In the genomic region with DNA sequence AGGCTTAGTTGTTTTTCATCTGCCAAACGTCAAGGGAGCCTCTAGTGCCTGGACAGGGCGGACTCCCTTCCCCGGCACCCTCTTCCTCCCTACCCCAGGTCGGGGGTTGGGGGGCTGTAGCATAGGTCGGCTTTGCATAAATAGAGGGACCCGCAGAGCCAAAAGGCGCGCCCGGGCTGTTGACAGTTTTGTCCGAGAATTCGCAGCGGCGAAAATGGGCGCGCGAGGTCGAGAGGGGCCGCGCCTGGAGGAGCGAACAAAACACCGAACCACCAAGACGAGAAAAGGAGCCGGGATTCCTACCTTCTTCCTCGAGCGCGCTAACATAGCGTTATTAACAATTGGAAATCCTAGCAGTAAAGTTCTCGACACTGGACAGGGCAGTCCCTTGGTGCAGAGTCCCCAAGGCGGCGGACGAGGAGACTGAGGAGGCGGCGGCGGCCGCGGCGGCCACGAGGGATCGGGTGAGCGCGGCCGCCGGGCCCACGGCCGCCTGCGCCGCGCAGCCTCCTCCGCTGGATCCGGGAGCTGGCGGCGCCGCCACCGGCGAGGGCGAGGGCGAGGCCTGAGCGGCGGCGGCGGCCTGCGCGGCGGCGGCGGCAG, we compare ENCODE assay signal across 8 cellular contexts. TPM values are rescaled to one million over a fixed set of nuclear protein-coding genes. Genes with fewer than 3 reads are reported as not detected.
A peak's percentile ranks its signal among the peaks of the same experiment; 100 is the strongest.
DNase-seq lines count a peak whose midpoint lies in the region; ATAC-seq, FAIRE-seq and TF ChIP-seq lines count a peak whose summit lies in the region.

No MANE protein-coding gene starts in this region.

- TF ChIP-seq CTCF in bronchial epithelial cell (IDR thresholded peaks at IDR 0.05; ENCODE audit: insufficient read depth, low read length, severe bottlenecking): no peak
- TF ChIP-seq CTCF in neural cell (IDR thresholded peaks at IDR 0.05; ENCODE audit: poor library complexity, severe bottlenecking): no peak
- no peak for TF ChIP-seq CTCF in pancreas (IDR thresholded peaks at IDR 0.05)
- no peak for TF ChIP-seq CTCF in transverse colon (IDR thresholded peaks at IDR 0.05)

- H3K4me3 ChIP-seq in bronchial epithelial cell (ENCODE audit: low read depth, low read length) (peak overlapping the region; percentile 24), neural cell (ENCODE audit: low read length) (peak overlapping the region; percentile 12), pancreas (peak overlapping the region in 1 of 4 donors; percentile 29), transverse colon (peak overlapping the region in 1 of 4 donors; percentile 25)

- H3K27ac ChIP-seq in neural cell (ENCODE audit: low read length) (no peak overlapping the region), pancreas (no peak overlapping the region), transverse colon (no peak overlapping the region)

- H3K4me1 ChIP-seq in pancreas: peaks cover 0 to 6% (median 4%) of the 10 kb centered on the region in 3 donors
- H3K4me1 ChIP-seq in transverse colon: peaks cover 0 to 24% (median 22%) of the 10 kb centered on the region in 4 donors

- H3K9ac ChIP-seq in neural cell (ENCODE audit: low read length): no peak overlapping the region

- in situ Hi-C loops in transverse colon (cut with MboI; ENCODE audit: low pct_ligation_motif_present in 1 of 4, low pct_unique_long_range_greater_than_20kb in 1 of 4, low sequenced_read_pairs in 3 of 4): loop anchor here (10.0 to 25.0 kb wide), 4 partner anchors 134 to 234 kb away; no protein-coding TSS in a partner anchor

- no peaks in the 10 kb centered on the region for H3K79me2 ChIP-seq in neural cell (replicated peaks; ENCODE audit: insufficient read depth, low read length)

- intact Hi-C loops in pancreas (cut with DNase I) (loop anchor here in 1 of 3 donors (10.0 kb wide), 1 partner anchor 142 kb away; no protein-coding TSS in a partner anchor), transverse colon (cut with DNase I; ENCODE audit: low total_unique reads) (loop anchor here (10.0 kb wide), 1 partner anchor 142 kb away; no protein-coding TSS in a partner anchor)

- TF ChIP-seq EP300 in neural cell (conservative IDR thresholded peaks at IDR 0.05; ENCODE audit: poor library complexity, severe bottlenecking) (no peak), transverse colon (IDR thresholded peaks at IDR 0.05; ENCODE audit: low read depth) (no peak)

- H3F3A ChIP-seq in neural cell (ENCODE audit: insufficient read depth, low read length, poor library complexity, severe bottlenecking): no peaks in the 10 kb centered on the region

- FAIRE-seq in bronchial epithelial cell (lab: Jason Lieb, UNC) (no peak), pancreas (lab: Jason Lieb, UNC) (no peak)

- H3K4me2 ChIP-seq in neural cell (ENCODE audit: low read length): no peak overlapping the region

- H3K9me2 ChIP-seq in neural cell (ENCODE audit: insufficient read depth, low read length): no peaks in the 10 kb centered on the region

- no peaks in the 10 kb centered on the region for H4K20me1 ChIP-seq in neural cell (ENCODE audit: insufficient read depth)

- TF ChIP-seq POLR2A in transverse colon (IDR thresholded peaks at IDR 0.05): no peak

- no peaks in the 10 kb centered on the region for H3K36me3 ChIP-seq in bronchial epithelial cell (ENCODE audit: control insufficient read depth, insufficient read depth, low read length)
- H3K36me3 ChIP-seq in neural cell (ENCODE audit: insufficient read depth, low read length): no peaks in the 10 kb centered on the region
- no peaks in the 10 kb centered on the region for H3K36me3 ChIP-seq in pancreas
- no peaks in the 10 kb centered on the region for H3K36me3 ChIP-seq in transverse colon

- TF ChIP-seq RAD21 in neural cell (conservative IDR thresholded peaks at IDR 0.05): no peak

- H3K27me3 ChIP-seq in bronchial epithelial cell (ENCODE audit: control insufficient read depth, insufficient read depth, low read length): peaks cover 61% of the 10 kb centered on the region
- peaks cover 90% of the 10 kb centered on the region for H3K27me3 ChIP-seq in neural cell (ENCODE audit: insufficient read depth, low read depth, low read length)
- peaks cover 23 to 79% (median 55%) of the 10 kb centered on the region in 4 donors for H3K27me3 ChIP-seq in pancreas
- peaks cover 92% of the 10 kb centered on the region for H3K27me3 ChIP-seq in transverse colon

- ATAC-seq in pancreas (no peak), GM21529 (IDR thresholded peaks at IDR 0.05; ENCODE audit: unreplicated experiment) (no peak), HG02973 (IDR thresholded peaks at IDR 0.05; ENCODE audit: unreplicated experiment) (no peak)

- WGBS in pancreas, 2 donors: 9 to 15% methylated on average over 29 to 66 of the region's 66 CpGs
- WGBS in transverse colon (ENCODE audit: low coverage in 1 of 2), 2 donors: 0 to 10% methylated on average over 1 to 52 of the region's 66 CpGs

- DNase-seq in EH (ENCODE audit: low read depth) (peak; percentile 33), NCI-H1105 (lab: John Stamatoyannopoulos, UW) (peak; percentile 8), bronchial epithelial cell (ENCODE audit: low read depth) (no peak), pancreas (no peak), transverse colon (no peak)

- H2AFZ ChIP-seq in neural cell (ENCODE audit: low read depth, low read length): no peak overlapping the region

- H3K9me3 ChIP-seq in neural cell (ENCODE audit: low read length) (no peaks in the 10 kb centered on the region), pancreas (no peaks in the 10 kb centered on the region), transverse colon (no peaks in the 10 kb centered on the region)

TF ChIP-seq in neural cell, 6 proteins besides CTCF, POLR2A, EP300 and RAD21:
- TF ChIP-seq EZH2 (IDR thresholded peaks at IDR 0.05; ENCODE audit: borderline replicate concordance, insufficient read depth, low read length, poor library complexity, severe bottlenecking) (peak; percentile 97), TAF1 (IDR thresholded peaks at IDR 0.05; ENCODE audit: low read depth) (no peak)
TF ChIP-seq in neural cell: peak in this region for 1.

RNA-seq across cellular contexts. Expression of a gene that starts 1.8 kb away (rescaled TPM):
- 2.3 and 3.4 TPM in 2 replicates for total RNA-seq in bronchial epithelial cell
- polyA plus RNA-seq in neural cell: not detected in 2 replicates
- not detected in 2 replicates for polyA minus RNA-seq in neural cell
- total RNA-seq in pancreas: under 1 TPM in 2 of 6 donors, not detected in 4; 0.06 to 0.12 TPM
- polyA plus RNA-seq in pancreas: under 1 TPM in 1 of 2 donors, not detected in 1; 0.14 TPM
- total RNA-seq in transverse colon: not detected

RNA-seq across cellular contexts. Expression of a gene that starts 51.5 kb away (rescaled TPM):
- 227 and 244 TPM in 2 replicates for total RNA-seq in bronchial epithelial cell
- polyA plus RNA-seq in neural cell: 307 and 324 TPM in 2 replicates
- polyA minus RNA-seq in neural cell: 152 and 187 TPM in 2 replicates
- total RNA-seq in pancreas: 100 to 1,000 TPM; 203 to 366 (median 292) TPM
- polyA plus RNA-seq in pancreas: 100 to 1,000 TPM; 254 to 320 TPM
- 100 to 1,000 TPM; 312 to 416 (median 396) TPM for total RNA-seq in transverse colon

Comparison
In these comparisons a context has a peak if more than half of its experiments do, and no peak if none do; other contexts are left out.
1. DNase-seq: peak in EH (single experiment) and NCI-H1105 (single experiment); none in bronchial epithelial cell (single experiment), pancreas (0 of 6) and transverse colon (single experiment).